ENCODE assay signal across 9 cellular contexts in genomic region chr19:18397242-18398202, GRCh38. TPM values are rescaled to one million over a fixed set of nuclear protein-coding genes. Genes with fewer than 3 reads are reported as not detected.
A peak's percentile ranks its signal among the peaks of the same experiment; 100 is the strongest.
DNase-seq lines count a peak whose midpoint lies in the region; ATAC-seq and TF ChIP-seq lines count a peak whose summit lies in the region.
"Had no signal": no experiment of that assay in that cellular context is flagged by ENCODE, and none has a peak within 500 bp of the region (broad histone marks: within the 10 kb centered on the region; RNA-seq: fewer than 3 reads in every experiment).

Gene LRRC25 (minus strand): TSS chr19:18397622. CDS start chr19:18396963, 659 bp downstream.

- H3K4me2 ChIP-seq in OCI-LY3 (ENCODE audit: low read length): peak within 1 kb of the TSS; percentile 95

- H3K4me3 ChIP-seq in OCI-LY3 (ENCODE audit: low read length): peak within 1 kb of the TSS; percentile 82
- peak within 1 kb of the TSS; percentile 23 for H3K4me3 ChIP-seq in rectal smooth muscle tissue (ENCODE audit: low read length)

- H3K9ac ChIP-seq in OCI-LY3 (ENCODE audit: low read length) (peak within 1 kb of the TSS; percentile 54), rectal smooth muscle tissue (ENCODE audit: low read length) (no peak within 1 kb of the TSS)

- no peak within 1 kb of the TSS for H3K27ac ChIP-seq in OCI-LY3 (ENCODE audit: low read length)
- H3K27ac ChIP-seq in rectal smooth muscle tissue (ENCODE audit: low read depth, low read length): no peak within 1 kb of the TSS
- H3K27ac ChIP-seq: epithelial cell of prostate had no signal

- intact Hi-C loops in left cardiac atrium (cut with DNase I): loop anchor here in 1 of 2 donors (10.0 kb wide), 1 partner anchor 123 kb away; the partner anchor contains the start of gene IQCN

- ATAC-seq in GM18505 (IDR thresholded peaks at IDR 0.05; ENCODE audit: unreplicated experiment): no peak
- ATAC-seq in left cardiac atrium: peak; percentile 60 to 73

- peak; percentile 46 for TF ChIP-seq POLR2A in GM18505 (IDR thresholded peaks at IDR 0.05; ENCODE audit: borderline replicate concordance, extremely low read depth, insufficient read depth, insufficient read length)

- H2AFZ ChIP-seq in OCI-LY3 (ENCODE audit: low read depth, low read length): peak within 1 kb of the TSS; percentile 10; the same call in 1 of the 2 replicates

- 0 out of 2 replicates have a peak, but pooled peaks have one; percentile 9 for TF ChIP-seq CTCF in OCI-LY3 (IDR thresholded peaks at IDR 0.05; ENCODE audit: low read depth, low read length)

- no peaks in the 10 kb centered on the region for H3K36me3 ChIP-seq in OCI-LY3 (replicated peaks; ENCODE audit: low read depth, low read length)
- no peaks in the 10 kb centered on the region for H3K36me3 ChIP-seq in rectal smooth muscle tissue (ENCODE audit: control insufficient read depth, insufficient read depth, low read length)

- DNase-seq in left cardiac atrium (peak; percentile 60), dedifferentiated amniotic fluid mesenchymal stem cell (ENCODE audit: extremely low spot score) (no peak), 8988T (no peak), NCI-H1092 treated with DMSO at 0.1 percent for 48 hours (lab: John Stamatoyannopoulos, UW) (no peak)
- DNase-seq in stimulated activated naive CD4-positive, alpha-beta T cell treated with Interleukin-2 at 50 U/mL for 16 hours (lab: John Stamatoyannopoulos, UW): no peak

- H3K79me2 ChIP-seq in OCI-LY3 (ENCODE audit: low read length): no peaks in the 10 kb centered on the region

- H3K4me1 ChIP-seq in OCI-LY3 (ENCODE audit: low read length) (peaks cover 47% of the 10 kb centered on the region), rectal smooth muscle tissue (ENCODE audit: control insufficient read depth, insufficient read depth, low read length) (no peaks in the 10 kb centered on the region)

- H3K9me3 ChIP-seq in OCI-LY3 (ENCODE audit: insufficient read depth, low read length): no peaks in the 10 kb centered on the region

- H3K27me3 ChIP-seq in OCI-LY3 (ENCODE audit: low read depth, low read length): no peaks in the 10 kb centered on the region; the same call in 1 of the 2 replicates
- peaks cover 8% of the 10 kb centered on the region for H3K27me3 ChIP-seq in rectal smooth muscle tissue (ENCODE audit: control insufficient read depth, insufficient read depth, low read length)

- no peaks in the 10 kb centered on the region for H4K20me1 ChIP-seq in OCI-LY3 (ENCODE audit: insufficient read depth, low read length)

RNA-seq across cellular contexts. Expression of gene LRRC25, which starts in this region (rescaled TPM):
- total RNA-seq in left cardiac atrium: 1 to 10 TPM; 4.9 to 8.7 TPM
